11 cellular contexts compared by ENCODE assay signal in genomic region chr2:79122676-79123075, GRCh38. TPM values are rescaled to one million over a fixed set of nuclear protein-coding genes. Genes with fewer than 3 reads are reported as not detected.
"Had no signal": no experiment of that assay in that cellular context is flagged by ENCODE, and none has a peak within 500 bp of the region (broad histone marks: within the 10 kb centered on the region; RNA-seq: fewer than 3 reads in every experiment).

No MANE protein-coding gene starts in this region.

- H3K36me3 ChIP-seq: HAP-1 had no signal

- H3K4me2 ChIP-seq: GM23338 had no signal

- H2AFZ ChIP-seq: GM23338 had no signal

- FAIRE-seq: HTR-8/SVneo, K562 had no signal

- H3K4me3 ChIP-seq: GM23338, HAP-1, K562 had no signal

- DNase-seq: H7, HFFc6, IMR-90, KG1 had no signal

- H3K9me3 ChIP-seq: HAP-1 had no signal

- ATAC-seq: GM23338, HCT116, K562 had no signal

- H3K4me1 ChIP-seq: HAP-1 had no signal

RNA-seq across cellular contexts. Expression of gene REG1A, which starts 2.4 kb away (rescaled TPM):
- total RNA-seq: GM23338, HFFc6, HT-29, IMR-90 had no signal
- polyA plus RNA-seq: GM23338, IMR-90, K562 had no signal

RNA-seq across cellular contexts. Expression of gene REG1B, which starts 34.9 kb away (rescaled TPM):
- total RNA-seq: GM23338, H4, H7, HFFc6, HT-29, IMR-90 had no signal
- polyA plus RNA-seq: GM23338, IMR-90 had no signal

RNA-seq across cellular contexts. Expression of gene REG3A, which starts 36.9 kb away (rescaled TPM):
- total RNA-seq: GM23338, H4, H7, HFFc6, HT-29, IMR-90, K562 had no signal
- polyA plus RNA-seq: GM23338, IMR-90, K562 had no signal
